ENCODE assay signal across 10 cellular contexts in the genomic region with DNA sequence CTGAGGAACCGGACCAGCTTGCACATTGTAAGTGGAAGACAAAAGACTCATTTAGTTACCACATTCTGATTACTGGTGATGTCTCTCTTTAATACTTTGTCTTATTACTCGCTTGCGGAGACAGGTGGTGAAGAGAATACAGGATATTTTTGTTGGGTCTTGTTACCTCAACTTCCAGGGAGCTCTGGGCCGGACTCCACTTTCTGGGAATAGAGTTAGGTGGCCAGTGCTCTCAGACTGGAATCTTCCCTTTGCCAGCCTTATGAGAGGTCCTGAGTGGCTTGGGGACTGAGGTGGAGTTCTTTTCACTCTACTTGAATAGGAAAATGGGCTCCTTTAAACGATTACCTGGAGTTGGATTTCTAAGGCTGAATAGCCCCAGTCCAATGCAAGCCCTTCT. TPM values are rescaled to one million over a fixed set of nuclear protein-coding genes. Genes with fewer than 3 reads are reported as not detected.
A peak's percentile ranks its signal among the peaks of the same experiment; 100 is the strongest.
DNase-seq lines count a peak whose midpoint lies in the region; ATAC-seq and TF ChIP-seq lines count a peak whose summit lies in the region.
"Had no signal": no experiment of that assay in that cellular context is flagged by ENCODE, and none has a peak within 500 bp of the region (broad histone marks: within the 10 kb centered on the region; RNA-seq: fewer than 3 reads in every experiment).

No MANE protein-coding gene starts in this region.

- BruUV-seq in Caco-2 (replicated peaks; lab: Mats Ljungman, UMichigan): no TSS peak

- intact Hi-C loops in CD14-positive monocyte (cut with micrococcal nuclease) (loop anchor here (5.0 to 10.0 kb wide), 2 partner anchors 133 to 614 kb away; no protein-coding TSS in a partner anchor), natural killer cell (cut with micrococcal nuclease) (loop anchor here (5.0 kb wide), 1 partner anchor 136 kb away; no protein-coding TSS in a partner anchor), Caco-2 (cut with micrococcal nuclease; ENCODE audit: unreplicated experiment) (no loop called here)

- H3K36me3 ChIP-seq in Caco-2 (ENCODE audit: control insufficient read depth, insufficient read depth, low read length): no peaks in the 10 kb centered on the region

- H3K4me1 ChIP-seq in Caco-2: peaks cover 38% of the 10 kb centered on the region

- H3K27ac Mint-ChIP-seq in CD14-positive monocyte (peak overlapping the region in 4 of 7 donors; percentile 69 to 90 (median 88)), IgD-negative memory B cell (peak overlapping the region in 1 of 3 donors; percentile 88), natural killer cell (peak overlapping the region; percentile 90 to 93), Caco-2 (ENCODE audit: unreplicated experiment) (no peak overlapping the region)
- H3K27ac Mint-ChIP-seq in central memory CD8-positive, alpha-beta T cell (ENCODE audit: low read depth): no peak overlapping the region

- H3K4me3 Mint-ChIP-seq in CD14-positive monocyte (peak overlapping the region in 1 of 2 donors; percentile 87), IgD-negative memory B cell (peak overlapping the region; percentile 38 to 72 (median 66)), natural killer cell (peak overlapping the region; percentile 81), Caco-2 (ENCODE audit: unreplicated experiment) (no peak overlapping the region)
- H3K4me3 Mint-ChIP-seq in central memory CD8-positive, alpha-beta T cell: peak overlapping the region; percentile 76

- H3K27me3 ChIP-seq in Caco-2 (replicated peaks; ENCODE audit: control insufficient read depth, insufficient read depth, low read length): no peaks in the 10 kb centered on the region

- TF ChIP-seq CTCF in CD14-positive monocyte (IDR thresholded peaks at IDR 0.05) (no peak), natural killer cell (IDR thresholded peaks at IDR 0.05) (no peak), Caco-2 (IDR thresholded peaks at IDR 0.05; ENCODE audit: insufficient read depth in 1 of 2, low read depth in 1 of 2, low read length in 1 of 2, severe bottlenecking in 1 of 2, unreplicated experiment in 1 of 2) (no peak)

- POLR2A ChIA-PET in Caco-2 (lab: Charles Lee): no interaction called here

- H3K36me3 Mint-ChIP-seq in CD14-positive monocyte (peaks cover 7% of the 10 kb centered on the region in 2 donors), IgD-negative memory B cell (no peaks in the 10 kb centered on the region), natural killer cell (no peaks in the 10 kb centered on the region), Caco-2 (ENCODE audit: insufficient read depth, unreplicated experiment) (peaks cover 9% of the 10 kb centered on the region)
- peaks cover 3% of the 10 kb centered on the region for H3K36me3 Mint-ChIP-seq in central memory CD8-positive, alpha-beta T cell (ENCODE audit: insufficient read depth)

- peaks cover 81 to 93% (median 89%) of the 10 kb centered on the region in 3 donors for H3K27me3 Mint-ChIP-seq in CD14-positive monocyte (ENCODE audit: low read depth in 3 of 3)
- peaks cover 50% of the 10 kb centered on the region for H3K27me3 Mint-ChIP-seq in IgD-negative memory B cell
- H3K27me3 Mint-ChIP-seq in central memory CD8-positive, alpha-beta T cell: no peaks in the 10 kb centered on the region
- H3K27me3 Mint-ChIP-seq in natural killer cell (ENCODE audit: low read depth in 2 of 2): no peaks in the 10 kb centered on the region
- H3K27me3 Mint-ChIP-seq in Caco-2 (ENCODE audit: insufficient read depth, unreplicated experiment): no peaks in the 10 kb centered on the region

- CTCF ChIA-PET in Caco-2 (lab: Charles Lee): no interaction called here

- no peak for ATAC-seq in central memory CD8-positive, alpha-beta T cell (replicated peaks; ENCODE audit: extremely low read depth, poor library complexity, severe bottlenecking)
- ATAC-seq in natural killer cell: no peak

- H3K9me3 Mint-ChIP-seq in CD14-positive monocyte: peaks cover 0 to 20% (median 11%) of the 10 kb centered on the region in 7 donors
- no peaks in the 10 kb centered on the region for H3K9me3 Mint-ChIP-seq in IgD-negative memory B cell
- H3K9me3 Mint-ChIP-seq in central memory CD8-positive, alpha-beta T cell: no peaks in the 10 kb centered on the region
- no peaks in the 10 kb centered on the region for H3K9me3 Mint-ChIP-seq in natural killer cell
- no peaks in the 10 kb centered on the region for H3K9me3 Mint-ChIP-seq in Caco-2 (ENCODE audit: unreplicated experiment)

- no peaks in the 10 kb centered on the region for H3K9me3 ChIP-seq in Caco-2

- DNase-seq in CD14-positive monocyte (ENCODE audit: low spot score) (no peak), natural killer cell (no peak), NCI-H345 (lab: John Stamatoyannopoulos, UW) (no peak), Caco-2 (no peak), NCI-H748 (lab: John Stamatoyannopoulos, UW; ENCODE audit: unreplicated experiment) (no peak), HK-2 (ENCODE audit: unreplicated experiment) (no peak)
- DNase-seq in central memory CD8-positive, alpha-beta T cell (ENCODE audit: low spot score in 2 of 2): no peak
- DNase-seq: islet precursor cell, NCI-H2107 had no signal

- no peak overlapping the region for H3K4me3 ChIP-seq in Caco-2 (ENCODE audit: low read depth, low read length)

- H3K4me1 Mint-ChIP-seq in CD14-positive monocyte (peaks cover 26% of the 10 kb centered on the region), IgD-negative memory B cell (peaks cover 8 to 29% (median 16%) of the 10 kb centered on the region in 3 donors), natural killer cell (peaks cover 13 to 37% of the 10 kb centered on the region in 2 donors), Caco-2 (ENCODE audit: low read depth, unreplicated experiment) (peaks cover 21% of the 10 kb centered on the region)
- peaks cover 30% of the 10 kb centered on the region for H3K4me1 Mint-ChIP-seq in central memory CD8-positive, alpha-beta T cell

RNA-seq across cellular contexts. Expression of a gene that starts 33.3 kb away (rescaled TPM):
- not detected for polyA plus RNA-seq in CD14-positive monocyte
- not detected for polyA plus RNA-seq in IgD-negative memory B cell
- 1 to 10 TPM in 1 of 3 donors, under 1 TPM in 2; 0.20 to 1.3 (median 0.40) TPM for total RNA-seq in natural killer cell
- 7.7 and 8.3 TPM in 2 replicates for total RNA-seq in Caco-2 (2022)

Comparison
In these comparisons a context has a peak if more than half of its experiments do, and no peak if none do; other contexts are left out.
1. H3K27ac Mint-ChIP-seq: peak in CD14-positive monocyte (4 of 7) and natural killer cell (2 of 2); none in central memory CD8-positive, alpha-beta T cell (single experiment) and Caco-2 (single experiment).